In the genomic region with DNA sequence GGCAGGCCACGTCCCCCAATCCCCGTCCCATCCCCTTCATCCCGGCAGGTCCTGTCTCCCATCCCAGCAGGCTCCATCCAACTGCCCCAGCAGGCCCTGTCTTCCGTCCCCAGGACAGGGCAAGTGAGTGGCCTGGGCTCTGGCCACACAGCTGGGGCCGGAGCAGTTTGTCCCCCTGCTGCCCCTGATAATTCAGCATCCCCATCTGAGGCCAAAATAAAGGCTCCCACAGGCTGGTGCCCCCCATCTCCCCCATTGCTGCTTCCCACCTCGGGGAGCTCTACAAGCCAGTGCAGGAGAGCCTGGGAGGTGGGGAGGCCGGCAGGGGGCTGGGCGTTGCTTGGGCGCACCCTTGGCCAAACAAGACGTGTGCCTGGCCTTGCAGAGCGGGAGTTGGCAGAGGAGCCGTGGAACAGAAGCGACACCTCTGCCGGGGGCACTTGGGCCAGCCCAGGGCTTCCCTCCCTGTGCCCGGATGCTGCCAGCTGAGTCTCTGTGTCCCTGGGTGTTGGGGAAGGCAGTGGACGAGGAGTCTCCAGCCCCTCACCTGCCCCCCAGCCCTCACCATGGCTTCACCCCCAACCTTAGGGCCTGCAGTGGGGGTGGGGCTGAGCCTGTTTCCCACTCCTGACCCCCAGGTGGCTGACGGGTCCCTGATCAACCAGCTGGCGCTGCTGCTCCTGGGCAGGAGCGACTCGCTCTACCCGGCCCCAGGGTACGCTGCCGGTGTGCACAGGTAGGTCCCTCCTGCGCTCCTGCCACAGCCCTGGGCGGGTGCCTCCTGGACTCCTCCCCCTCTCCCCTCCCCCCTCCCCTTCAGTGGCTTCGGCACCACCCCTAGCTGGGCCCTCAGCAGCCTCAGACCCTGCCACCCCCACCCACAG, we compare ENCODE assay signal across 2 cellular contexts.
TF ChIP-seq lines count a peak whose summit lies in the region.

No MANE protein-coding gene starts in this region.

TF ChIP-seq in HepG2, 621 proteins besides CTCF, POLR2A, EP300 and RAD21:
- TF ChIP-seq ZMAT3 (CRISPR knock-in tag; conservative IDR thresholded peaks at IDR 0.05): no peak
- peak; percentile 23 for TF ChIP-seq AGO2 (optimal IDR thresholded peaks at IDR 0.05; ENCODE audit: low read depth, low read length)
- no peak for TF ChIP-seq ZNF225 (CRISPR knock-in tag; IDR thresholded peaks at IDR 0.05)
- TF ChIP-seq RBFOX2 (IDR thresholded peaks at IDR 0.05; ENCODE audit: low read depth, low read length): peak; percentile 18; the same call in 1 of the 2 replicates

TF ChIP-seq in K562, 482 proteins besides CTCF, POLR2A, EP300 and RAD21:
- TF ChIP-seq EWSR1 (IDR thresholded peaks at IDR 0.05; ENCODE audit: borderline replicate concordance, low read depth, partially characterized antibody) (no peak), HMG20B (CRISPR knock-in tag; IDR thresholded peaks at IDR 0.05) (no peak), CXXC5 (CRISPR knock-in tag; IDR thresholded peaks at IDR 0.05) (no peak), SIRT6 (IDR thresholded peaks at IDR 0.05; ENCODE audit: low read depth, low read length) (no peak), ELF4 (CRISPR knock-in tag; IDR thresholded peaks at IDR 0.05) (no peak), POLR2G (IDR thresholded peaks at IDR 0.05; ENCODE audit: low read depth, low read length) (0 out of 2 replicates have a peak, but pooled peaks have one; percentile 32), ETS2 (tag; IDR thresholded peaks at IDR 0.05; ENCODE audit: borderline replicate concordance, poor library complexity, severe bottlenecking) (no peak), RBFOX2 (IDR thresholded peaks at IDR 0.05; ENCODE audit: low read depth, low read length) (0 out of 2 replicates have a peak, but pooled peaks have one; percentile 4), ZKSCAN1 (IDR thresholded peaks at IDR 0.05; ENCODE audit: low read depth, low read length) (no peak), BRF1 (IDR thresholded peaks at IDR 0.05; ENCODE audit: borderline replicate concordance, extremely low read depth, insufficient read length) (no peak), NELFE (IDR thresholded peaks at IDR 0.05; ENCODE audit: insufficient read depth, insufficient read length) (no peak), BCOR (IDR thresholded peaks at IDR 0.05) (no peak), ATF7 (IDR thresholded peaks at IDR 0.05) (no peak), ZNF175 (CRISPR knock-in tag; IDR thresholded peaks at IDR 0.05; ENCODE audit: low read depth) (no peak), MEIS2 (IDR thresholded peaks at IDR 0.05; ENCODE audit: partially characterized antibody) (no peak), POLR2AphosphoS2 (IDR thresholded peaks at IDR 0.05; ENCODE audit: low read length) (no peak)
